ENCODE assay signal across 10 cellular contexts in the genomic region with DNA sequence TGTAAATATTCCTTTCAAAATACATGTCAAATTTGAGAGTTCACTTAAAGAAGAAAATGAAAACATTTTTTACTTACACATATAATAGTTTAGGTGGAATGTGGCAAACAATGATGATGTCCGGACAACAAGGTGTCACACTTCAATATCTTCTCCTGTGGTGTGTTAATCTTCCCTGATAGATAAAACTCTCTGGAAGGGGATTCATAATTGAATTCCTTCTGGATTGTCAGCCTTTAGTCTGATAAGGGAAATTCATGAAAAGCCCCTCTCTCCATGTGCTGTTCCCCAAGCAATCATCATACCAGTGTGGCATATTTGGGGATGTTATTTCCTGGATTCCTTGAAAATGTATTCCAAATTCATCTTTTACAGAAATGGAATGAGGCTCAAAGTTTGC. TPM values are rescaled to one million over a fixed set of nuclear protein-coding genes. Genes with fewer than 3 reads are reported as not detected.
DNase-seq lines count a peak whose midpoint lies in the region; ATAC-seq and TF ChIP-seq lines count a peak whose summit lies in the region.
"Had no signal": no experiment of that assay in that cellular context is flagged by ENCODE, and none has a peak within 500 bp of the region (broad histone marks: within the 10 kb centered on the region; RNA-seq: fewer than 3 reads in every experiment).

No MANE protein-coding gene starts in this region.

- TF ChIP-seq CTCF in tibial artery (IDR thresholded peaks at IDR 0.05), result no peak

- peak overlapping the region; percentile 95 to 98 for H3K27ac ChIP-seq in tibial artery

- H3K27me3 ChIP-seq in tibial artery, result no peaks in the 10 kb centered on the region
- H3K27me3 ChIP-seq: BLaER1 had no signal

- H3K27me3 Mint-ChIP-seq in activated naive CD4-positive, alpha-beta T cell treated with anti-CD3 and anti-CD28 coated beads, Interleukin-2, amount 50 U/mL, for 24 hours, result no peaks in the 10 kb centered on the region
- no peaks in the 10 kb centered on the region for H3K27me3 Mint-ChIP-seq in activated T-helper 2 cell treated with anti-CD3 and anti-CD28 coated beads, Interferon-gamma antibody, Interleukin-2, Interleukin-4, amounts not matched to agents 10 μg/mL and 5 μg/mL and 100 μg/mL, durations not matched to agents 14 hours and 24 hours and 36 hours (ENCODE audit: low read depth)
- H3K27me3 Mint-ChIP-seq in memory B cell, result no peaks in the 10 kb centered on the region

- intact Hi-C loops in activated T-helper 2 cell treated with anti-CD3 and anti-CD28 coated beads, Interferon-gamma antibody, Interleukin-2, Interleukin-4, amounts not matched to agents 10 μg/mL and 5 μg/mL and 100 μg/mL, durations not matched to agents 14 hours and 24 hours and 36 hours (cut with micrococcal nuclease), result loop anchor here (1.0 to 2.0 kb wide), 2 partner anchors 46 to 87 kb away; no protein-coding TSS in a partner anchor
- intact Hi-C loops in tibial artery (cut with DNase I; ENCODE audit: low total_unique reads), result loop anchor here (10.0 kb wide), 1 partner anchor 308 kb away; a partner anchor contains a TSS

- no peaks in the 10 kb centered on the region for H3K36me3 ChIP-seq in tibial artery

- ATAC-seq in memory B cell (ENCODE audit: low read depth), result no peak
- ATAC-seq in GM21360 (IDR thresholded peaks at IDR 0.05; ENCODE audit: unreplicated experiment), result no peak
- no peak for ATAC-seq in GM18858 (IDR thresholded peaks at IDR 0.05; ENCODE audit: unreplicated experiment)

- peak overlapping the region; percentile 88 for H3K4me3 Mint-ChIP-seq in activated naive CD4-positive, alpha-beta T cell treated with anti-CD3 and anti-CD28 coated beads, Interleukin-2, amount 50 U/mL, for 24 hours
- peak overlapping the region; percentile 40 for H3K4me3 Mint-ChIP-seq in activated T-helper 2 cell treated with anti-CD3 and anti-CD28 coated beads, Interferon-gamma antibody, Interleukin-2, Interleukin-4, amounts not matched to agents 10 μg/mL and 5 μg/mL and 100 μg/mL, durations not matched to agents 14 hours and 24 hours and 36 hours (ENCODE audit: low read depth)
- H3K4me3 Mint-ChIP-seq in memory B cell, result peak overlapping the region; percentile 85

- H3K9me3 ChIP-seq in tibial artery, result no peaks in the 10 kb centered on the region
- H3K9me3 ChIP-seq: BLaER1 had no signal

- no peak for DNase-seq in activated naive CD4-positive, alpha-beta T cell (lab: John Stamatoyannopoulos, UW)
- DNase-seq in activated T-helper 2 cell treated with anti-CD3 and anti-CD28 coated beads, Interferon-gamma antibody, Interleukin-2, Interleukin-4, amounts not matched to agents 10 μg/mL and 5 μg/mL and 100 μg/mL, durations not matched to agents 14 hours and 24 hours and 36 hours (ENCODE audit: low spot score), result no peak
- no peak for DNase-seq in memory B cell (ENCODE audit: low spot score in 2 of 2)
- no peak for DNase-seq in tibial artery
- DNase-seq in NCI-H2029 (lab: John Stamatoyannopoulos, UW), result no peak
- DNase-seq: RPMI8226 had no signal

- H3K4me1 Mint-ChIP-seq in activated naive CD4-positive, alpha-beta T cell treated with anti-CD3 and anti-CD28 coated beads, Interleukin-2, amount 50 U/mL, for 24 hours, result peaks cover 55% of the 10 kb centered on the region
- peaks cover 30% of the 10 kb centered on the region for H3K4me1 Mint-ChIP-seq in activated T-helper 2 cell treated with anti-CD3 and anti-CD28 coated beads, Interferon-gamma antibody, Interleukin-2, Interleukin-4, amounts not matched to agents 10 μg/mL and 5 μg/mL and 100 μg/mL, durations not matched to agents 14 hours and 24 hours and 36 hours (ENCODE audit: low read depth)
- H3K4me1 Mint-ChIP-seq in memory B cell, result peaks cover 21% of the 10 kb centered on the region

- H3K4me1 ChIP-seq in tibial artery, result peaks cover 0 to 40% (median 22%) of the 10 kb centered on the region in 4 donors

- H3K9me3 Mint-ChIP-seq in activated naive CD4-positive, alpha-beta T cell treated with anti-CD3 and anti-CD28 coated beads, Interleukin-2, amount 50 U/mL, for 24 hours, result no peaks in the 10 kb centered on the region
- no peaks in the 10 kb centered on the region for H3K9me3 Mint-ChIP-seq in activated T-helper 2 cell treated with anti-CD3 and anti-CD28 coated beads, Interferon-gamma antibody, Interleukin-2, Interleukin-4, amounts not matched to agents 10 μg/mL and 5 μg/mL and 100 μg/mL, durations not matched to agents 14 hours and 24 hours and 36 hours
- no peaks in the 10 kb centered on the region for H3K9me3 Mint-ChIP-seq in memory B cell

- H3K4me3 ChIP-seq in tibial artery, result no peak overlapping the region

- peak overlapping the region; percentile 90 for H3K27ac Mint-ChIP-seq in activated naive CD4-positive, alpha-beta T cell treated with anti-CD3 and anti-CD28 coated beads, Interleukin-2, amount 50 U/mL, for 24 hours
- H3K27ac Mint-ChIP-seq in activated T-helper 2 cell treated with anti-CD3 and anti-CD28 coated beads, Interferon-gamma antibody, Interleukin-2, Interleukin-4, amounts not matched to agents 10 μg/mL and 5 μg/mL and 100 μg/mL, durations not matched to agents 14 hours and 24 hours and 36 hours, result peak overlapping the region; percentile 9
- H3K27ac Mint-ChIP-seq in memory B cell, result peak overlapping the region; percentile 94

- H3K36me3 Mint-ChIP-seq in activated naive CD4-positive, alpha-beta T cell treated with anti-CD3 and anti-CD28 coated beads, Interleukin-2, amount 50 U/mL, for 24 hours, result no peaks in the 10 kb centered on the region
- peaks cover 11% of the 10 kb centered on the region for H3K36me3 Mint-ChIP-seq in activated T-helper 2 cell treated with anti-CD3 and anti-CD28 coated beads, Interferon-gamma antibody, Interleukin-2, Interleukin-4, amounts not matched to agents 10 μg/mL and 5 μg/mL and 100 μg/mL, durations not matched to agents 14 hours and 24 hours and 36 hours (ENCODE audit: low read depth)
- peaks cover 2% of the 10 kb centered on the region for H3K36me3 Mint-ChIP-seq in memory B cell

RNA-seq across cellular contexts. Expression of a gene that starts 1.0 kb away (rescaled TPM):
- 51.2 and 52.5 TPM in 2 replicates for total RNA-seq in activated T-helper 2 cell treated with anti-CD3 and anti-CD28 coated beads, Interferon-gamma antibody, Interleukin-2, Interleukin-4, amounts not matched to agents 10 μg/mL and 5 μg/mL and 100 μg/mL, durations not matched to agents 14 hours and 24 hours and 36 hours

RNA-seq across cellular contexts. Expression of a gene that starts 47.2 kb away (rescaled TPM):
- total RNA-seq in activated T-helper 2 cell treated with anti-CD3 and anti-CD28 coated beads, Interferon-gamma antibody, Interleukin-2, Interleukin-4, amounts not matched to agents 10 μg/mL and 5 μg/mL and 100 μg/mL, durations not matched to agents 14 hours and 24 hours and 36 hours, result 19.7 and 20.8 TPM in 2 replicates

RNA-seq across cellular contexts. Expression of a gene that starts 59.5 kb away (rescaled TPM):
- 1.4 and 1.7 TPM in 2 replicates for total RNA-seq in activated T-helper 2 cell treated with anti-CD3 and anti-CD28 coated beads, Interferon-gamma antibody, Interleukin-2, Interleukin-4, amounts not matched to agents 10 μg/mL and 5 μg/mL and 100 μg/mL, durations not matched to agents 14 hours and 24 hours and 36 hours

Comparison
In these comparisons a context has a peak if more than half of its experiments do, and no peak if none do; other contexts are left out.
1. H3K27ac Mint-ChIP-seq: peak in every context shown above with its lines; median percentile 94 in memory B cell; 90 in activated naive CD4-positive, alpha-beta T cell treated with anti-CD3 and anti-CD28 coated beads, Interleukin-2, amount 50 U/mL, for 24 hours; 9 in activated T-helper 2 cell treated with anti-CD3 and anti-CD28 coated beads, Interferon-gamma antibody, Interleukin-2, Interleukin-4, amounts not matched to agents 10 μg/mL and 5 μg/mL and 100 μg/mL, durations not matched to agents 14 hours and 24 hours and 36 hours.